ENCODE assay signal across 1 cellular context in the genomic region with DNA sequence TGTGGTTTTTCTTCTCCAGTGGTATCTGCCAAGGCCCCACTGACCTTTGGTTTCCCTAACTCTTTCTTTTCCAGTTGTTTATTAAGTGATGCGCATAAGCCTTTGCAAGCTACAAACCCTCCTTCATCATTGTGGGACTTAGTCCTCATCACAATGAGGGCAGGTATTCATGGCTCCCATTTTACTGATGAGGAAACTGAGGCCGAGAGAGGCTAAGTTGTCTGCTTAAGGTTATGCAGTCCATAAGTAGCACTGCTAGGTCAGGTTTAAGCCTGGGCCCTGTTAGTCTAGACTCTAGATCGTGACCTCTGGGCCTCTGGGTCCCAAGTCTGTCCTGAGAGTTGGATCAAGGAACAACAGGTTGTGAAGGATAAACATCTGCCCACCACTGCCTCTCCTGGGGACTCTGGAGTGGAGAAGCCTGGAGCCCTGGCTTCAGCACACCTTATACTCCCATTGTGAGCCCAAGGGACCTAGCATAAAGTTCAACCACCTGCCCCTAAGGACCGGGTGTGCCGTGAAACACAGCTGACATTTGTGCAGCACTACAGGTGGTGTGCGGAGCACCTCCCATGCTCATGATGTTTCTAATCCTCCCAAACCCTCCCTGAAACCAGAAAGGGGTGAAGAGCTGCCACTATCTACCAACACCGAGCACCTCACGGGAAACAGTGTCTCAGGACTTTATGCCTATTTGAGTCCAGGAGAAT.
A peak's percentile ranks its signal among the peaks of the same experiment; 100 is the strongest.
TF ChIP-seq lines count a peak whose summit lies in the region.

No MANE protein-coding gene starts in this region.

TF ChIP-seq in HepG2, 621 proteins besides CTCF, POLR2A, EP300 and RAD21 (continues in another document):
- no peak for TF ChIP-seq ZBTB7B (CRISPR knock-in tag; IDR thresholded peaks at IDR 0.05)
- TF ChIP-seq, protein P1, sequence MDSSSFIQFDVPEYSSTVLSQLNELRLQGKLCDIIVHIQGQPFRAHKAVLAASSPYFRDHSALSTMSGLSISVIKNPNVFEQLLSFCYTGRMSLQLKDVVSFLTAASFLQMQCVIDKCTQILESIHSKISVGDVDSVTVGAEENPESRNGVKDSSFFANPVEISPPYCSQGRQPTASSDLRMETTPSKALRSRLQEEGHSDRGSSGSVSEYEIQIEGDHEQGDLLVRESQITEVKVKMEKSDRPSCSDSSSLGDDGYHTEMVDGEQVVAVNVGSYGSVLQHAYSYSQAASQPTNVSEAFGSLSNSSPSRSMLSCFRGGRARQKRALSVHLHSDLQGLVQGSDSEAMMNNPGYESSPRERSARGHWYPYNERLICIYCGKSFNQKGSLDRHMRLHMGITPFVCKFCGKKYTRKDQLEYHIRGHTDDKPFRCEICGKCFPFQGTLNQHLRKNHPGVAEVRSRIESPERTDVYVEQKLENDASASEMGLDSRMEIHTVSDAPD (CRISPR knock-in tag; IDR thresholded peaks at IDR 0.05): no peak
- no peak for TF ChIP-seq CC2D1A (CRISPR knock-in tag; IDR thresholded peaks at IDR 0.05)
- TF ChIP-seq ZNF614 (CRISPR knock-in tag; IDR thresholded peaks at IDR 0.05; ENCODE audit: borderline replicate concordance): no peak
- TF ChIP-seq, protein P2, sequence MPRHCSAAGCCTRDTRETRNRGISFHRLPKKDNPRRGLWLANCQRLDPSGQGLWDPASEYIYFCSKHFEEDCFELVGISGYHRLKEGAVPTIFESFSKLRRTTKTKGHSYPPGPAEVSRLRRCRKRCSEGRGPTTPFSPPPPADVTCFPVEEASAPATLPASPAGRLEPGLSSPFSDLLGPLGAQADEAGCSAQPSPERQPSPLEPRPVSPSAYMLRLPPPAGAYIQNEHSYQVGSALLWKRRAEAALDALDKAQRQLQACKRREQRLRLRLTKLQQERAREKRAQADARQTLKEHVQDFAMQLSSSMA (CRISPR knock-in tag; IDR thresholded peaks at IDR 0.05): no peak
- TF ChIP-seq HDAC1 (CRISPR knock-in tag; IDR thresholded peaks at IDR 0.05): 0 out of 2 replicates have a peak, but pooled peaks have one; percentile 5
- no peak for TF ChIP-seq IKZF4 (CRISPR knock-in tag; IDR thresholded peaks at IDR 0.05; ENCODE audit: borderline replicate concordance, low read depth, not compliant biosample characterization)
- no peak for TF ChIP-seq SIX1 (CRISPR knock-in tag; IDR thresholded peaks at IDR 0.05; ENCODE audit: borderline replicate concordance)
- TF ChIP-seq RARG (CRISPR knock-in tag; IDR thresholded peaks at IDR 0.05; ENCODE audit: low read depth): no peak
- TF ChIP-seq ZKSCAN1 (IDR thresholded peaks at IDR 0.05; ENCODE audit: low read length): no peak
- no peak for TF ChIP-seq PITX1 (CRISPR knock-in tag; IDR thresholded peaks at IDR 0.05)
- TF ChIP-seq, protein P3, sequence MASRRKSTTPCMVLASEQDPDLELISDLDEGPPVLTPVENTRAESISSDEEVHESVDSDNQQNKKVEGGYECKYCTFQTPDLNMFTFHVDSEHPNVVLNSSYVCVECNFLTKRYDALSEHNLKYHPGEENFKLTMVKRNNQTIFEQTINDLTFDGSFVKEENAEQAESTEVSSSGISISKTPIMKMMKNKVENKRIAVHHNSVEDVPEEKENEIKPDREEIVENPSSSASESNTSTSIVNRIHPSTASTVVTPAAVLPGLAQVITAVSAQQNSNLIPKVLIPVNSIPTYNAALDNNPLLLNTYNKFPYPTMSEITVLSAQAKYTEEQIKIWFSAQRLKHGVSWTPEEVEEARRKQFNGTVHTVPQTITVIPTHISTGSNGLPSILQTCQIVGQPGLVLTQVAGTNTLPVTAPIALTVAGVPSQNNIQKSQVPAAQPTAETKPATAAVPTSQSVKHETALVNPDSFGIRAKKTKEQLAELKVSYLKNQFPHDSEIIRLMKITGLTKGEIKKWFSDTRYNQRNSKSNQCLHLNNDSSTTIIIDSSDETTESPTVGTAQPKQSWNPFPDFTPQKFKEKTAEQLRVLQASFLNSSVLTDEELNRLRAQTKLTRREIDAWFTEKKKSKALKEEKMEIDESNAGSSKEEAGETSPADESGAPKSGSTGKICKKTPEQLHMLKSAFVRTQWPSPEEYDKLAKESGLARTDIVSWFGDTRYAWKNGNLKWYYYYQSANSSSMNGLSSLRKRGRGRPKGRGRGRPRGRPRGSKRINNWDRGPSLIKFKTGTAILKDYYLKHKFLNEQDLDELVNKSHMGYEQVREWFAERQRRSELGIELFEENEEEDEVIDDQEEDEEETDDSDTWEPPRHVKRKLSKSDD (CRISPR knock-in tag; IDR thresholded peaks at IDR 0.05; ENCODE audit: low read depth): no peak
- TF ChIP-seq, protein P4, sequence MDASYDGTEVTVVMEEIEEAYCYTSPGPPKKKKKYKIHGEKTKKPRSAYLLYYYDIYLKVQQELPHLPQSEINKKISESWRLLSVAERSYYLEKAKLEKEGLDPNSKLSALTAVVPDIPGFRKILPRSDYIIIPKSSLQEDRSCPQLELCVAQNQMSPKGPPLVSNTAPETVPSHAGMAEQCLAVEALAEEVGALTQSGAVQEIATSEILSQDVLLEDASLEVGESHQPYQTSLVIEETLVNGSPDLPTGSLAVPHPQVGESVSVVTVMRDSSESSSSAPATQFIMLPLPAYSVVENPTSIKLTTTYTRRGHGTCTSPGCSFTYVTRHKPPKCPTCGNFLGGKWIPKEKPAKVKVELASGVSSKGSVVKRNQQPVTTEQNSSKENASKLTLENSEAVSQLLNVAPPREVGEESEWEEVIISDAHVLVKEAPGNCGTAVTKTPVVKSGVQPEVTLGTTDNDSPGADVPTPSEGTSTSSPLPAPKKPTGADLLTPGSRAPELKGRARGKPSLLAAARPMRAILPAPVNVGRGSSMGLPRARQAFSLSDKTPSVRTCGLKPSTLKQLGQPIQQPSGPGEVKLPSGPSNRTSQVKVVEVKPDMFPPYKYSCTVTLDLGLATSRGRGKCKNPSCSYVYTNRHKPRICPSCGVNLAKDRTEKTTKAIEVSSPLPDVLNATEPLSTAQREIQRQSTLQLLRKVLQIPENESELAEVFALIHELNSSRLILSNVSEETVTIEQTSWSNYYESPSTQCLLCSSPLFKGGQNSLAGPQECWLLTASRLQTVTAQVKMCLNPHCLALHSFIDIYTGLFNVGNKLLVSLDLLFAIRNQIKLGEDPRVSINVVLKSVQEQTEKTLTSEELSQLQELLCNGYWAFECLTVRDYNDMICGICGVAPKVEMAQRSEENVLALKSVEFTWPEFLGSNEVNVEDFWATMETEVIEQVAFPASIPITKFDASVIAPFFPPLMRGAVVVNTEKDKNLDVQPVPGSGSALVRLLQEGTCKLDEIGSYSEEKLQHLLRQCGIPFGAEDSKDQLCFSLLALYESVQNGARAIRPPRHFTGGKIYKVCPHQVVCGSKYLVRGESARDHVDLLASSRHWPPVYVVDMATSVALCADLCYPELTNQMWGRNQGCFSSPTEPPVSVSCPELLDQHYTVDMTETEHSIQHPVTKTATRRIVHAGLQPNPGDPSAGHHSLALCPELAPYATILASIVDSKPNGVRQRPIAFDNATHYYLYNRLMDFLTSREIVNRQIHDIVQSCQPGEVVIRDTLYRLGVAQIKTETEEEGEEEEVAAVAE (CRISPR knock-in tag; IDR thresholded peaks at IDR 0.05; ENCODE audit: borderline replicate concordance): no peak
- TF ChIP-seq MIER3 (CRISPR knock-in tag; IDR thresholded peaks at IDR 0.05; ENCODE audit: borderline replicate concordance): no peak
- TF ChIP-seq RELA (CRISPR knock-in tag; IDR thresholded peaks at IDR 0.05): no peak
- TF ChIP-seq ADNP (CRISPR knock-in tag; IDR thresholded peaks at IDR 0.05): 0 out of 2 replicates have a peak, but pooled peaks have one; percentile 40
- 0 out of 2 replicates have a peak, but pooled peaks have one; percentile 31 for TF ChIP-seq TOPORS (CRISPR knock-in tag; IDR thresholded peaks at IDR 0.05)
- TF ChIP-seq, protein P5, sequence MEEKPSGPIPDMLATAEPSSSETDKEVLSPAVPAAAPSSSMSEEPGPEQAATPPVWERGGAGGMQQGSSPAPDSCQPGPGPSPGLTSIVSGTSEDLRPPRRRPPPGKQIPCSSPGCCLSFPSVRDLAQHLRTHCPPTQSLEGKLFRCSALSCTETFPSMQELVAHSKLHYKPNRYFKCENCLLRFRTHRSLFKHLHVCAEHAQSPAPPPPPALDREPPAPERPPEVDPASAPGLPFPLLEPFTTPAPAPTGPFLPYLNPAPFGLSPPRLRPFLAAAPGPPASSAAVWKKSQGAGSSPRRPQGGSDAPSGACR (CRISPR knock-in tag; IDR thresholded peaks at IDR 0.05): no peak
- 0 out of 2 replicates have a peak, but pooled peaks have one; percentile 3 for TF ChIP-seq ELF3 (CRISPR knock-in tag; IDR thresholded peaks at IDR 0.05)
- TF ChIP-seq POGZ (CRISPR knock-in tag; IDR thresholded peaks at IDR 0.05): no peak
- TF ChIP-seq PRMT3 (CRISPR knock-in tag; IDR thresholded peaks at IDR 0.05; ENCODE audit: borderline replicate concordance, low read depth): no peak
- TF ChIP-seq ZNF850 (CRISPR knock-in tag; conservative IDR thresholded peaks at IDR 0.05): no peak
- TF ChIP-seq ZNF781 (CRISPR knock-in tag; IDR thresholded peaks at IDR 0.05; ENCODE audit: borderline replicate concordance, not compliant biosample characterization): no peak
- TF ChIP-seq MTF2 (CRISPR knock-in tag; IDR thresholded peaks at IDR 0.05; ENCODE audit: borderline replicate concordance): peak; percentile 44; the same call in 1 of the 2 replicates
- TF ChIP-seq, protein P6, sequence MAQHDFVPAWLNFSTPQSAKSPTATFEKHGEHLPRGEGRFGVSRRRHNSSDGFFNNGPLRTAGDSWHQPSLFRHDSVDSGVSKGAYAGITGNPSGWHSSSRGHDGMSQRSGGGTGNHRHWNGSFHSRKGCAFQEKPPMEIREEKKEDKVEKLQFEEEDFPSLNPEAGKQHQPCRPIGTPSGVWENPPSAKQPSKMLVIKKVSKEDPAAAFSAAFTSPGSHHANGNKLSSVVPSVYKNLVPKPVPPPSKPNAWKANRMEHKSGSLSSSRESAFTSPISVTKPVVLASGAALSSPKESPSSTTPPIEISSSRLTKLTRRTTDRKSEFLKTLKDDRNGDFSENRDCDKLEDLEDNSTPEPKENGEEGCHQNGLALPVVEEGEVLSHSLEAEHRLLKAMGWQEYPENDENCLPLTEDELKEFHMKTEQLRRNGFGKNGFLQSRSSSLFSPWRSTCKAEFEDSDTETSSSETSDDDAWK (CRISPR knock-in tag; IDR thresholded peaks at IDR 0.05): no peak
- no peak for TF ChIP-seq REL (CRISPR knock-in tag; conservative IDR thresholded peaks at IDR 0.05)
- no peak for TF ChIP-seq ETV6 (CRISPR knock-in tag; conservative IDR thresholded peaks at IDR 0.05)
- 0 out of 2 replicates have a peak, but pooled peaks have one; percentile 2 for TF ChIP-seq HOXA3 (CRISPR knock-in tag; IDR thresholded peaks at IDR 0.05)
- 0 out of 2 replicates have a peak, but pooled peaks have one; percentile 32 for TF ChIP-seq BORCS8-MEF2B (CRISPR knock-in tag; IDR thresholded peaks at IDR 0.05)
- TF ChIP-seq, protein P7, sequence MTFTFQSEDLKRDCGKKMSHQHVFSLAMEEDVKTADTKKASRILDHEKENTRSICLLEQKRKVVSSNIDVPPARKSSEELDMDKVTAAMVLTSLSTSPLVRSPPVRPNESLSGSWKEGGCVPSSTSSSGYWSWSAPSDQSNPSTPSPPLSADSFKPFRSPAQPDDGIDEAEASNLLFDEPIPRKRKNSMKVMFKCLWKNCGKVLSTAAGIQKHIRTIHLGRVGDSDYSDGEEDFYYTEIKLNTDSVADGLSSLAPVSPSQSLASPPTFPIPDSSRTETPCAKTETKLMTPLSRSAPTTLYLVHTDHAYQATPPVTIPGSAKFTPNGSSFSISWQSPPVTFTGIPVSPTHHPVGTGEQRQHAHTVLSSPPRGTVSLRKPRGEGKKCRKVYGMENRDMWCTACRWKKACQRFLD (CRISPR knock-in tag; IDR thresholded peaks at IDR 0.05; ENCODE audit: borderline replicate concordance): no peak
- TF ChIP-seq, protein P8, sequence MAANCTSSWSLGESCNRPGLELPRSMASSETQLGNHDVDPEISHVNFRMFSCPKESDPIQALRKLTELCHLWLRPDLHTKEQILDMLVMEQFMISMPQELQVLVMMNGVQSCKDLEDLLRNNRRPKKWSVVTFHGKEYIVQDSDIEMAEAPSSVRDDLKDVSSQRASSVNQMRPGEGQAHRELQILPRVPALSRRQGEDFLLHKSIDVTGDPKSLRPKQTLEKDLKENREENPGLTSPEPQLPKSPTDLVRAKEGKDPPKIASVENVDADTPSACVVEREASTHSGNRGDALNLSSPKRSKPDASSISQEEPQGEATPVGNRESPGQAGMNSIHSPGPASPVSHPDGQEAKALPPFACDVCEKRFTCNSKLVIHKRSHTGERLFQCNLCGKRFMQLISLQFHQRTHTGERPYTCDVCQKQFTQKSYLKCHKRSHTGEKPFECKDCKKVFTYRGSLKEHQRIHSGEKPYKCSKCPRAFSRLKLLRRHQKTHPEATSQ (CRISPR knock-in tag; IDR thresholded peaks at IDR 0.05; ENCODE audit: borderline replicate concordance): no peak
- no peak for TF ChIP-seq AGO1 (IDR thresholded peaks at IDR 0.05; ENCODE audit: low read depth, low read length, poor library complexity, severe bottlenecking)
- TF ChIP-seq, protein P9, sequence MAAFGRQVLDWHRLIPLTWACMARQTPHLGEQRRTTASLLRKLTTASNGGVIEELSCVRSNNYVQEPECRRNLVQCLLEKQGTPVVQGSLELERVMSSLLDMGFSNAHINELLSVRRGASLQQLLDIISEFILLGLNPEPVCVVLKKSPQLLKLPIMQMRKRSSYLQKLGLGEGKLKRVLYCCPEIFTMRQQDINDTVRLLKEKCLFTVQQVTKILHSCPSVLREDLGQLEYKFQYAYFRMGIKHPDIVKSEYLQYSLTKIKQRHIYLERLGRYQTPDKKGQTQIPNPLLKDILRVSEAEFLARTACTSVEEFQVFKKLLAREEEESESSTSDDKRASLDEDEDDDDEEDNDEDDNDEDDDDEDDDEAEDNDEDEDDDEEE (CRISPR knock-in tag; IDR thresholded peaks at IDR 0.05): no peak
- TF ChIP-seq, protein P10, sequence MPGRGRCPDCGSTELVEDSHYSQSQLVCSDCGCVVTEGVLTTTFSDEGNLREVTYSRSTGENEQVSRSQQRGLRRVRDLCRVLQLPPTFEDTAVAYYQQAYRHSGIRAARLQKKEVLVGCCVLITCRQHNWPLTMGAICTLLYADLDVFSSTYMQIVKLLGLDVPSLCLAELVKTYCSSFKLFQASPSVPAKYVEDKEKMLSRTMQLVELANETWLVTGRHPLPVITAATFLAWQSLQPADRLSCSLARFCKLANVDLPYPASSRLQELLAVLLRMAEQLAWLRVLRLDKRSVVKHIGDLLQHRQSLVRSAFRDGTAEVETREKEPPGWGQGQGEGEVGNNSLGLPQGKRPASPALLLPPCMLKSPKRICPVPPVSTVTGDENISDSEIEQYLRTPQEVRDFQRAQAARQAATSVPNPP (CRISPR knock-in tag; IDR thresholded peaks at IDR 0.05): no peak
- TF ChIP-seq HCFC1 (IDR thresholded peaks at IDR 0.05; ENCODE audit: low read depth, low read length): no peak
- TF ChIP-seq ZNF251 (CRISPR knock-in tag; IDR thresholded peaks at IDR 0.05): no peak
- TF ChIP-seq ZNF232 (CRISPR knock-in tag; IDR thresholded peaks at IDR 0.05; ENCODE audit: borderline replicate concordance): peak; percentile 28; the same call in 1 of the 2 replicates
- no peak for TF ChIP-seq MEIS2 (CRISPR knock-in tag; IDR thresholded peaks at IDR 0.05)
- TF ChIP-seq ZMYM3 (CRISPR knock-in tag; IDR thresholded peaks at IDR 0.05): peak; percentile 52
- no peak for TF ChIP-seq ZNF329 (CRISPR knock-in tag; IDR thresholded peaks at IDR 0.05; ENCODE audit: low read depth)
- TF ChIP-seq SETDB1 (CRISPR knock-in tag; IDR thresholded peaks at IDR 0.05; ENCODE audit: borderline replicate concordance): no peak
- no peak for TF ChIP-seq ZKSCAN8 (CRISPR knock-in tag; IDR thresholded peaks at IDR 0.05; ENCODE audit: borderline replicate concordance)
- TF ChIP-seq ARNTL (CRISPR knock-in tag; IDR thresholded peaks at IDR 0.05): no peak
- TF ChIP-seq ZBTB38 (CRISPR knock-in tag; IDR thresholded peaks at IDR 0.05): no peak
- TF ChIP-seq ZNF572 (CRISPR knock-in tag; IDR thresholded peaks at IDR 0.05): 0 out of 2 replicates have a peak, but pooled peaks have one; percentile 34
- TF ChIP-seq HNRNPL (IDR thresholded peaks at IDR 0.05; ENCODE audit: low read depth, low read length): no peak
- TF ChIP-seq ZNF766 (CRISPR knock-in tag; IDR thresholded peaks at IDR 0.05; ENCODE audit: borderline replicate concordance): no peak
- TF ChIP-seq GFI1 (CRISPR knock-in tag; IDR thresholded peaks at IDR 0.05; ENCODE audit: borderline replicate concordance): no peak
